In the genomic region with DNA sequence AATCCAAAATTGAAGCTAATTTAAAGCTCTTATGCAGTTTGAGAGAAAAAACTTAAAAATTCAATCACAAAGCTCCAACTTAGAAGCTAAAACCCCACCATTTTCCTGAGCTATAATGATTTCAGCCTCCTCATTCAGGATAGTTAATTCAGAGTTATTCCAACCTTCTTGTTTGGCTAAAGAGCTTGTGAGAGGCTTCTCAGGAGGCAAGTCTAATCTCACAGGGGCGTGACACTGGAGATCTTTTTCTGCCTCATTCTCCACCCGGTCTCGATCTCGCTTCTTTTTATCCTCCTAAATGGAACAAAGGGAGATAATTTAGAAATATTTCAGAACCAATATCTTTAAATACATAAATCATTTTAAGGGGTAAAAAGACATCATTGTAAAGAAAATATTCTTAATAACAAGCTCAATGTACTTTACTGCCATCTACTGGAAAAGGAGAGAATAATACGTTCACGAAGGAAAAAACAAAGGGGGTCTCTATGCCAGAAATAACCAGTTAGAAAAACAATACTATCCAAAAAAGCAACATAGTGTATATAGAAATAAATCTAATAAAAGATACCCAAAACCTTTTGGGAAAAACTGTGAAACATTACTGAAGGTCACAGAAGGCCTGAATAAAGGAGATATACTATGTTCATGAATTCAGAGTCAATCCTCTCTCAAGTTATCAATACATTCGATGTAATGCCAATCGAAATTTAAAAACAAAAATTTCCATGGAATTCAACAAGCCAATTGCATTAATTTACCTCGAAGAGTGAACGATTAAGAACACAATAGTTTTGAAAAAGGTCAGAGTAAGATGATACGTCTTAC, we compare ENCODE assay signal across 8 cellular contexts. TPM values are rescaled to one million over a fixed set of nuclear protein-coding genes. Genes with fewer than 3 reads are reported as not detected.
DNase-seq lines count a peak whose midpoint lies in the region; ATAC-seq and TF ChIP-seq lines count a peak whose summit lies in the region.

No MANE protein-coding gene starts in this region.

- no peak for TF ChIP-seq POLR2A in adrenal gland (IDR thresholded peaks at IDR 0.05)

- H3K4me1 ChIP-seq in CD4-positive, CD25-positive, alpha-beta regulatory T cell (ENCODE audit: control insufficient read depth, insufficient read depth, low read length, poor library complexity, severe bottlenecking), result peaks cover 6% of the 10 kb centered on the region
- H3K4me1 ChIP-seq in adrenal gland (replicated peaks in 1 of 2), result peaks cover 0 to 3% of the 10 kb centered on the region in 2 donors

- H3K9me3 Mint-ChIP-seq in CD4-positive, CD25-positive, alpha-beta regulatory T cell, result no peaks in the 10 kb centered on the region

- H3K27me3 Mint-ChIP-seq in CD4-positive, CD25-positive, alpha-beta regulatory T cell, result no peaks in the 10 kb centered on the region

- no peaks in the 10 kb centered on the region for H3K9me3 ChIP-seq in CD4-positive, CD25-positive, alpha-beta regulatory T cell (ENCODE audit: control insufficient read depth in 2 of 2, low read length in 2 of 2)
- H3K9me3 ChIP-seq in adrenal gland (replicated peaks in 1 of 3), result peaks cover 0 to 4% (median 0%) of the 10 kb centered on the region in 3 donors

- peaks cover 52% of the 10 kb centered on the region for H3K36me3 ChIP-seq in CD4-positive, CD25-positive, alpha-beta regulatory T cell (ENCODE audit: control insufficient read depth, insufficient read depth, low read length)
- peaks cover 0 to 45% of the 10 kb centered on the region in 2 donors for H3K36me3 ChIP-seq in adrenal gland (replicated peaks in 1 of 2)

- H3K4me1 Mint-ChIP-seq in CD4-positive, CD25-positive, alpha-beta regulatory T cell, result peaks cover 24 to 37% (median 29%) of the 10 kb centered on the region in 4 donors

- H3K4me3 Mint-ChIP-seq in CD4-positive, CD25-positive, alpha-beta regulatory T cell, result no peak overlapping the region

- peak overlapping the region; percentile 37 for H3K27ac ChIP-seq in CD4-positive, CD25-positive, alpha-beta regulatory T cell (ENCODE audit: insufficient read depth, low read length, poor library complexity, severe bottlenecking)
- no peak overlapping the region for H3K27ac ChIP-seq in HL-60 (replicated peaks)
- no peak overlapping the region for H3K27ac ChIP-seq in adrenal gland

- intact Hi-C loops in adrenal gland (cut with DNase I), result loop anchor here (10.0 kb wide), 3 partner anchors 110 to 330 kb away; partner anchors contain the start of gene CNEP1R1 (in 1 of the 2)

- peaks cover 37% of the 10 kb centered on the region for H3K36me3 Mint-ChIP-seq in CD4-positive, CD25-positive, alpha-beta regulatory T cell

- H3K4me3 ChIP-seq in CD4-positive, CD25-positive, alpha-beta regulatory T cell (ENCODE audit: low read depth, low read length), result no peak overlapping the region
- H3K4me3 ChIP-seq in HL-60 (replicated peaks; ENCODE audit: insufficient read depth, low read length) (no peak overlapping the region), adrenal gland (no peak overlapping the region)

- WGBS in adrenal gland, 4 donors, result 73 to 79% (median 73%) methylated on average over 11 of the region's 11 CpGs

- DNase-seq in CD4-positive, CD25-positive, alpha-beta regulatory T cell, result peak in 2 of 3 donors; percentile 38 to 59
- no peak for DNase-seq in HL-60 (ENCODE audit: low read depth in 1 of 2, low spot score in 1 of 2)
- DNase-seq in adrenal gland, result no peak
- peak; percentile 27 for DNase-seq in medulla oblongata (ENCODE audit: extremely low spot score)

- ATAC-seq in CD4-positive, CD25-positive, alpha-beta regulatory T cell (ENCODE audit: low read depth in 2 of 2), result no peak
- ATAC-seq in HG02885 (IDR thresholded peaks at IDR 0.05; ENCODE audit: poor library complexity, unreplicated experiment) (no peak), GM18858 (IDR thresholded peaks at IDR 0.05; ENCODE audit: unreplicated experiment) (no peak), GM18870 (IDR thresholded peaks at IDR 0.05; ENCODE audit: unreplicated experiment) (no peak), HG02970 (IDR thresholded peaks at IDR 0.05; ENCODE audit: low FRiP score, unreplicated experiment) (no peak)

- H3K27ac Mint-ChIP-seq in CD4-positive, CD25-positive, alpha-beta regulatory T cell, result peak overlapping the region in 2 of 3 donors; percentile 25 to 38

- no peaks in the 10 kb centered on the region for H3K27me3 ChIP-seq in CD4-positive, CD25-positive, alpha-beta regulatory T cell (ENCODE audit: control insufficient read depth, insufficient read depth, low read length)
- H3K27me3 ChIP-seq in HL-60 (ENCODE audit: insufficient read depth, poor library complexity, severe bottlenecking) (no peaks in the 10 kb centered on the region), adrenal gland (no peaks in the 10 kb centered on the region)

- TF ChIP-seq CTCF in HL-60 (IDR thresholded peaks at IDR 0.05; ENCODE audit: insufficient read depth, low read length) (peak; percentile 28), adrenal gland (IDR thresholded peaks at IDR 0.05) (peak; percentile 22 to 70 (median 50))

RNA-seq across cellular contexts. Expression of gene BRD7, which starts 13.9 kb away (rescaled TPM):
- 88.6 TPM for total RNA-seq in CD4-positive, CD25-positive, alpha-beta regulatory T cell
- 10 to 100 TPM; 23.3 to 45.5 (median 32.1) TPM for polyA plus RNA-seq in CD4-positive, CD25-positive, alpha-beta regulatory T cell
- 100 to 1,000 TPM in 1 of 8 donors, 10 to 100 TPM in 7; 37.2 to 117 (median 58.7) TPM for total RNA-seq in adrenal gland
- 10 to 100 TPM; 41.8 to 85.5 (median 47.9) TPM for polyA plus RNA-seq in adrenal gland

Comparison
In these comparisons a context has a peak if more than half of its experiments do, and no peak if none do; other contexts are left out.
1. DNase-seq: peak in CD4-positive, CD25-positive, alpha-beta regulatory T cell (2 of 3) and medulla oblongata (single experiment); none in HL-60 (0 of 2) and adrenal gland (0 of 7).